1 cellular context compared by ENCODE assay signal in genomic region chr2:108448678-108449409, GRCh38.
TF ChIP-seq lines count a peak whose summit lies in the region.

Gene GCC2, plus strand, starts transcription at chr2:108449206. Its CDS starts 69 bp downstream, at chr2:108449275.

TF ChIP-seq in K562, 482 proteins besides CTCF, POLR2A, EP300 and RAD21 (continued from another document and continues in another):
- no peak for TF ChIP-seq PBX2 (CRISPR knock-in tag; IDR thresholded peaks at IDR 0.05; ENCODE audit: low read depth)
- TF ChIP-seq PBX2 (tag; conservative IDR thresholded peaks at IDR 0.05; ENCODE audit: low read depth): no peak
- peak; percentile 45 for TF ChIP-seq CTBP1 (IDR thresholded peaks at IDR 0.05; ENCODE audit: borderline replicate concordance)
- no peak for TF ChIP-seq ZNF77 (CRISPR knock-in tag; IDR thresholded peaks at IDR 0.05)
- no peak for TF ChIP-seq POLR2AphosphoS2 (IDR thresholded peaks at IDR 0.05; ENCODE audit: low read length)
- TF ChIP-seq SRSF1 (IDR thresholded peaks at IDR 0.05; ENCODE audit: low read depth, low read length): no peak
- TF ChIP-seq ZNF511 (CRISPR knock-in tag; IDR thresholded peaks at IDR 0.05): no peak
- no peak for TF ChIP-seq ZNF277 (CRISPR knock-in tag; IDR thresholded peaks at IDR 0.05; ENCODE audit: borderline replicate concordance)
- no peak for TF ChIP-seq MED1 (CRISPR knock-in tag; IDR thresholded peaks at IDR 0.05; ENCODE audit: borderline replicate concordance)
- TF ChIP-seq NR2F6 (CRISPR knock-in tag; IDR thresholded peaks at IDR 0.05): 0 out of 2 replicates have a peak, but pooled peaks have one; percentile 77
- peak; percentile 50; the same call in 1 of the 2 replicates for TF ChIP-seq ESRRA (IDR thresholded peaks at IDR 0.05; ENCODE audit: borderline replicate concordance, low read depth)
- no peak for TF ChIP-seq ZNF766 (CRISPR knock-in tag; conservative IDR thresholded peaks at IDR 0.05)
- no peak for TF ChIP-seq OTX1 (CRISPR knock-in tag; IDR thresholded peaks at IDR 0.05)
- TF ChIP-seq MAFF (IDR thresholded peaks at IDR 0.05; ENCODE audit: low read length): no peak
- no peak for TF ChIP-seq ZNF408 (CRISPR knock-in tag; IDR thresholded peaks at IDR 0.05; ENCODE audit: low read depth)
- no peak for TF ChIP-seq TGIF2 (CRISPR knock-in tag; IDR thresholded peaks at IDR 0.05)
- no peak for TF ChIP-seq HDAC8 (tag; IDR thresholded peaks at IDR 0.05)
- peak in 1 of 2 experiments; percentile 18; a peak in 1 of 4 replicates for TF ChIP-seq FOXK2 (conservative IDR thresholded peaks at IDR 0.05 in 1 of 2, IDR thresholded peaks at IDR 0.05 in 1 of 2; ENCODE audit: low read depth in 2 of 2)
- TF ChIP-seq XRCC4 (IDR thresholded peaks at IDR 0.05; ENCODE audit: extremely low read depth, insufficient read depth, insufficient read length): no peak
- peak; percentile 91 for TF ChIP-seq SUPT5H (IDR thresholded peaks at IDR 0.05)
- TF ChIP-seq BRF2 (IDR thresholded peaks at IDR 0.05; ENCODE audit: borderline replicate concordance, insufficient read depth, insufficient read length): no peak
- no peak for TF ChIP-seq HIVEP1 (CRISPR knock-in tag; IDR thresholded peaks at IDR 0.05)
- no peak for TF ChIP-seq HMG20B (CRISPR knock-in tag; IDR thresholded peaks at IDR 0.05)
- TF ChIP-seq ZBTB1 (CRISPR knock-in tag; IDR thresholded peaks at IDR 0.05; ENCODE audit: borderline replicate concordance, low read depth): peak; percentile 45; the same call in 1 of the 2 replicates
- TF ChIP-seq ZNF133 (CRISPR knock-in tag; IDR thresholded peaks at IDR 0.05): no peak
- no peak for TF ChIP-seq ZNF318 (IDR thresholded peaks at IDR 0.05; ENCODE audit: borderline replicate concordance in 1 of 2, low read depth in 1 of 2)
- TF ChIP-seq TSC22D4 (tag; IDR thresholded peaks at IDR 0.05): no peak
- TF ChIP-seq NFE2 (IDR thresholded peaks at IDR 0.05; ENCODE audit: low read depth): no peak
- peak; percentile 83 for TF ChIP-seq TFAP4 (CRISPR knock-in tag; IDR thresholded peaks at IDR 0.05; ENCODE audit: borderline replicate concordance)
- TF ChIP-seq HNRNPH1 (optimal IDR thresholded peaks at IDR 0.05; ENCODE audit: low read depth, low read length): no peak
- peak; percentile 24; the same call in 1 of the 2 replicates for TF ChIP-seq ZBTB43 (CRISPR knock-in tag; IDR thresholded peaks at IDR 0.05)
- peak; percentile 89 for TF ChIP-seq SP1 (CRISPR knock-in tag; IDR thresholded peaks at IDR 0.05)
- no peak for TF ChIP-seq TAL1 (IDR thresholded peaks at IDR 0.05)
- no peak for TF ChIP-seq CHAMP1 (IDR thresholded peaks at IDR 0.05)
- no peak for TF ChIP-seq ZNF444 (CRISPR knock-in tag; IDR thresholded peaks at IDR 0.05)
- no peak for TF ChIP-seq MXD1 (CRISPR knock-in tag; IDR thresholded peaks at IDR 0.05; ENCODE audit: borderline replicate concordance, poor library complexity, severe bottlenecking)
- TF ChIP-seq NCOA1 (IDR thresholded peaks at IDR 0.05; ENCODE audit: low read depth): peak; percentile 77
- TF ChIP-seq ETS1 (conservative IDR thresholded peaks at IDR 0.05; ENCODE audit: control insufficient read depth, low read depth, low read length): 0 out of 2 replicates have a peak, but pooled peaks have one; percentile 44
- TF ChIP-seq TCF15 (CRISPR knock-in tag; IDR thresholded peaks at IDR 0.05): no peak
